ENCODE assay signal across 17 cellular contexts in genomic region chr16:2335286-2335895, GRCh38.
"Had no signal": no experiment of that assay in that cellular context is flagged by ENCODE, and none has a peak within 500 bp of the region (broad histone marks: within the 10 kb centered on the region; RNA-seq: fewer than 3 reads in every experiment).

No MANE protein-coding gene starts in this region.

- H3K27me3 Mint-ChIP-seq: activated CD4-positive, alpha-beta memory T cell treated with anti-CD3 and anti-CD28 coated beads for 36 hours; central memory CD8-positive, alpha-beta T cell had no signal

- H3K36me3 ChIP-seq: esophagus squamous epithelium had no signal

- H3K4me3 ChIP-seq: esophagus squamous epithelium, hepatocyte had no signal

- H3K27ac ChIP-seq: esophagus squamous epithelium, hepatocyte had no signal

- ATAC-seq: activated naive CD8-positive, alpha-beta T cell treated with anti-CD3 and anti-CD28 coated beads, Interleukin-2, amount 50 U/mL, for 24 hours; natural killer cell; stimulated activated naive B cell treated with anti-CD40 and anti-IgM and Interleukin-4, amounts not matched to agents 10 μg/mL and 1 μg/mL and 100 μg/mL, for 72 hours; T-cell had no signal

- H3K27ac Mint-ChIP-seq: activated B cell treated with CpG ODN at 0.5 μM for 24 hours; activated CD4-positive, alpha-beta memory T cell treated with anti-CD3 and anti-CD28 coated beads for 36 hours; activated naive CD4-positive, alpha-beta T cell treated with anti-CD3 and anti-CD28 coated beads, Interleukin-2, amount 10 ng/mL, durations not matched to agents 7 days and 5 days; activated naive CD8-positive, alpha-beta T cell treated with anti-CD3 and anti-CD28 coated beads, Interleukin-2, amount 50 U/mL, for 24 hours; natural killer cell; stimulated activated naive B cell treated with anti-CD40 and anti-IgM and Interleukin-4, amounts not matched to agents 10 μg/mL and 1 μg/mL and 100 μg/mL, for 72 hours; T-cell had no signal

- H3K36me3 Mint-ChIP-seq: activated CD4-positive, alpha-beta memory T cell treated with anti-CD3 and anti-CD28 coated beads for 36 hours; natural killer cell; T-cell had no signal

- H3K9me3 ChIP-seq: esophagus squamous epithelium had no signal

- H3K4me3 Mint-ChIP-seq: activated B cell treated with CpG ODN at 0.5 μM for 24 hours; activated CD4-positive, alpha-beta memory T cell treated with anti-CD3 and anti-CD28 coated beads for 36 hours; activated naive CD4-positive, alpha-beta T cell treated with anti-CD3 and anti-CD28 coated beads, Interleukin-2, amount 10 ng/mL, durations not matched to agents 7 days and 5 days; activated naive CD8-positive, alpha-beta T cell treated with anti-CD3 and anti-CD28 coated beads, Interleukin-2, amount 50 U/mL, for 24 hours; central memory CD8-positive, alpha-beta T cell; natural killer cell; stimulated activated naive B cell treated with anti-CD40 and anti-IgM and Interleukin-4, amounts not matched to agents 10 μg/mL and 1 μg/mL and 100 μg/mL, for 72 hours; T-cell had no signal

- H3K9me3 Mint-ChIP-seq: activated B cell treated with CpG ODN at 0.5 μM for 24 hours; activated CD4-positive, alpha-beta memory T cell treated with anti-CD3 and anti-CD28 coated beads for 36 hours; activated naive CD4-positive, alpha-beta T cell treated with anti-CD3 and anti-CD28 coated beads, Interleukin-2, amount 10 ng/mL, durations not matched to agents 7 days and 5 days; activated naive CD8-positive, alpha-beta T cell treated with anti-CD3 and anti-CD28 coated beads, Interleukin-2, amount 50 U/mL, for 24 hours; central memory CD8-positive, alpha-beta T cell; natural killer cell; stimulated activated naive B cell treated with anti-CD40 and anti-IgM and Interleukin-4, amounts not matched to agents 10 μg/mL and 1 μg/mL and 100 μg/mL, for 72 hours; T-cell had no signal

- DNase-seq: activated B cell treated with CpG ODN at 0.5 μM for 24 hours; activated CD4-positive, alpha-beta memory T cell treated with anti-CD3 and anti-CD28 coated beads for 36 hours; activated CD4-positive, alpha-beta T cell treated with anti-CD3 and anti-CD28 coated beads for 4 hours; activated effector memory CD4-positive, alpha-beta T cell treated with Interleukin-2 at 50 U/mL for 16 hours; activated naive CD4-positive, alpha-beta T cell treated with anti-CD3 and anti-CD28 coated beads, Interleukin-2, amount 10 ng/mL, durations not matched to agents 7 days and 5 days; activated naive CD8-positive, alpha-beta T cell treated with anti-CD3 and anti-CD28 coated beads, Interleukin-2, amount 50 U/mL, for 24 hours; activated T-cell treated with anti-CD3 and anti-CD28 coated beads, Interleukin-2, amount 50 U/mL, for 48 hours; anterior cingulate cortex; effector CD4-positive, alpha-beta T cell; esophagus squamous epithelium; natural killer cell; posterior cingulate gyrus; retina; stimulated activated naive B cell treated with anti-CD40 and anti-IgM and Interleukin-4, amounts not matched to agents 10 μg/mL and 1 μg/mL and 100 μg/mL, for 72 hours; T-cell had no signal
